ENCODE assay signal across 22 cellular contexts in the genomic region with DNA sequence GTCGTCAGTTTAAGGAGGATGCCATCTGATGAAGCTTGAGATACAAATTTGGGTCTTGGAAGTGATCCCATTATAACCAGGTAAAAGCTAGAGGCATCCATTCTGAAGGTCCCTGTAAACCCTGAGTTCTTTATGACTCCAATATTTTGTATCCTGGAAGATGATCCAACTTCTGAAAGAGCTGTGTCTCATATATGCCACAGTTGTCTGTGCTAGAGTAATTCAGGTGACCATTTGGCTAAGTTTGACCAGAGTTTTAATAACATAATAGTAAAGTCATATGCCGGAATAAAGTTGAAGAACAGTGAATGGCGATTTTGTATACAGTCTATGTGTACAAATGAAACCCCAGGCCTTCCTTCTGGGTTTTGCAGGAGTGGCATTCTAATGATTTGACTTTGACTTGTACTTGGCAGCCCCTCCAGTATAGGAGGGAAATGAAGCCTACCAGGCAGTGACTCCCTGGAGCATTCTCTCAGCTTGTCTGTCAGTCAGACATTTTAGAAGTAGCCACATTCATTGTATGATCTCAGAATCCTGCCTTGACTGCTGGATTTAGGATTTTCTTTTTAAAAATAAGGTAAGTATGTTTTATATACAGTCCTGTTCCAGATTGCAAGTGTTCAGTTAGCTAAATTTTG.
"Had no signal": no experiment of that assay in that cellular context is flagged by ENCODE, and none has a peak within 500 bp of the region (broad histone marks: within the 10 kb centered on the region; RNA-seq: fewer than 3 reads in every experiment).

No MANE protein-coding gene starts in this region.

- H3K9me3 ChIP-seq: esophagus squamous epithelium, left lung, pancreas, sigmoid colon, tibial artery, upper lobe of left lung, uterus had no signal

- DNase-seq: cerebellar nuclear complex; effector memory CD8-positive, alpha-beta T cell; esophagus squamous epithelium; foreskin fibroblast; head of caudate nucleus; islet precursor cell; left lung; mesendoderm; naive B cell; occipital lobe; pancreas; retina; sigmoid colon; small intestine; stimulated activated CD4-positive, alpha-beta T cell treated with anti-CD3 and anti-CD28 coated beads, Interleukin-12 subunit alpha, Interleukin-12 subunit beta, amount 100 ng/mL, for 4 hours; stimulated activated CD8-positive, alpha-beta memory T cell treated with anti-CD3 and anti-CD28 coated beads, Interleukin-4, amount 100 ng/mL, for 48 hours; tibial artery; upper lobe of left lung; uterus had no signal

- H3K36me3 ChIP-seq: esophagus squamous epithelium, left lung, pancreas, sigmoid colon, tibial artery, upper lobe of left lung, uterus had no signal

- H3K4me3 ChIP-seq: esophagus squamous epithelium, left lung, lung, pancreas, sigmoid colon, tibial artery, upper lobe of left lung, uterus had no signal

- H3K4me1 ChIP-seq: esophagus squamous epithelium, left lung, pancreas, sigmoid colon, tibial artery, upper lobe of left lung, uterus had no signal

- H3K27me3 ChIP-seq: esophagus squamous epithelium, left lung, pancreas, sigmoid colon, tibial artery, upper lobe of left lung, uterus had no signal

- ATAC-seq: effector memory CD8-positive, alpha-beta T cell; left lung; pancreas; stimulated activated effector memory CD8-positive, alpha-beta T cell treated with anti-CD3 and anti-CD28 coated beads, Interleukin-12 subunit alpha, Interleukin-12 subunit beta, amount 100 ng/mL, for 72 hours had no signal

- H3K27ac ChIP-seq: epithelial cell of prostate, esophagus squamous epithelium, left lung, pancreas, tibial artery, upper lobe of left lung, uterus had no signal
